Comparison of ENCODE assay signal across 21 cellular contexts in the genomic region with DNA sequence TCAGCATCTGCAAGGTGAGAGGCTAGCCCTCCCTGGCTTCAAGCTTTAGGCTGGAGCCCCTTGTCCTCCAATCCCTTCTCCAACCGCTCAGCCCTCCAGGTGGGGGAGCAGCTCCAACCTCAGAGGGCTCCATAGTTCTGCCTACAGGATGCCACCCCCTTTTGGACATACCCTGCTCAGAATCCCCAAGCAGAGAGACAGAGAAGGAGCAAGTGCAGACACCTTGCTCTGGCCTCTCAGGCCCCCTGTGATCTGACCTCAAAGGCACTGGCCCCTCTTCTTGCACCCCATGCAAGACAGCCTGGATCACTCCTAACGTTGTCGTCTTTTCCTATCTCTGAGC.
"Had no signal": no experiment of that assay in that cellular context is flagged by ENCODE, and none has a peak within 500 bp of the region (broad histone marks: within the 10 kb centered on the region; RNA-seq: fewer than 3 reads in every experiment).

No MANE protein-coding gene starts in this region.

- H3K27me3 Mint-ChIP-seq: stimulated activated memory B cell treated with anti-CD40 and anti-IgM and Interleukin-4, amounts not matched to agents 10 μg/mL and 1 μg/mL and 100 μg/mL, for 72 hours had no signal

- H3K4me1 Mint-ChIP-seq: stimulated activated memory B cell treated with anti-CD40 and anti-IgM and Interleukin-4, amounts not matched to agents 10 μg/mL and 1 μg/mL and 100 μg/mL, for 72 hours had no signal

- H3K9me3 ChIP-seq: sigmoid colon, testis had no signal

- H3K27me3 ChIP-seq: sigmoid colon, testis had no signal

- H3K27ac ChIP-seq: sigmoid colon, testis had no signal

- H3K27ac Mint-ChIP-seq: activated CD4-positive, alpha-beta memory T cell treated with anti-CD3 and anti-CD28 coated beads for 36 hours; activated CD4-positive, alpha-beta T cell treated with anti-CD3 and anti-CD28 coated beads for 36 hours; activated CD8-positive, alpha-beta memory T cell treated with anti-CD3 and anti-CD28 coated beads, Interleukin-2, amount 10 ng/mL, durations not matched to agents 7 days and 5 days; memory B cell; nephron progenitor cell; stimulated activated memory B cell treated with anti-CD40 and anti-IgM and Interleukin-4, amounts not matched to agents 10 μg/mL and 1 μg/mL and 100 μg/mL, for 72 hours had no signal

- H3K36me3 ChIP-seq: sigmoid colon had no signal

- H3K4me2 ChIP-seq: smooth muscle cell had no signal

- ATAC-seq: activated CD4-positive, alpha-beta T cell treated with anti-CD3 and anti-CD28 coated beads for 36 hours; activated CD8-positive, alpha-beta memory T cell treated with anti-CD3 and anti-CD28 coated beads, Interleukin-2, amount 10 ng/mL, durations not matched to agents 7 days and 5 days; left colon; SK-N-SH treated with all-trans-retinoic acid at 6 μM for 48 hours; stimulated activated memory B cell treated with anti-CD40 and anti-IgM and Interleukin-4, amounts not matched to agents 10 μg/mL and 1 μg/mL and 100 μg/mL, for 72 hours had no signal

- H3K4me3 Mint-ChIP-seq: activated CD4-positive, alpha-beta memory T cell treated with anti-CD3 and anti-CD28 coated beads for 36 hours; activated CD4-positive, alpha-beta T cell treated with anti-CD3 and anti-CD28 coated beads for 36 hours; activated CD8-positive, alpha-beta memory T cell treated with anti-CD3 and anti-CD28 coated beads, Interleukin-2, amount 10 ng/mL, durations not matched to agents 7 days and 5 days; memory B cell; nephron progenitor cell; stimulated activated memory B cell treated with anti-CD40 and anti-IgM and Interleukin-4, amounts not matched to agents 10 μg/mL and 1 μg/mL and 100 μg/mL, for 72 hours had no signal

- H3K36me3 Mint-ChIP-seq: activated CD4-positive, alpha-beta memory T cell treated with anti-CD3 and anti-CD28 coated beads for 36 hours; activated CD8-positive, alpha-beta memory T cell treated with anti-CD3 and anti-CD28 coated beads, Interleukin-2, amount 10 ng/mL, durations not matched to agents 7 days and 5 days; memory B cell; stimulated activated memory B cell treated with anti-CD40 and anti-IgM and Interleukin-4, amounts not matched to agents 10 μg/mL and 1 μg/mL and 100 μg/mL, for 72 hours had no signal

- H3K4me3 ChIP-seq: sigmoid colon, smooth muscle cell, testis had no signal

- DNase-seq: activated CD4-positive, alpha-beta memory T cell treated with anti-CD3 and anti-CD28 coated beads for 36 hours; activated CD4-positive, alpha-beta T cell treated with anti-CD3 and anti-CD28 coated beads for 36 hours; activated CD8-positive, alpha-beta memory T cell treated with anti-CD3 and anti-CD28 coated beads, Interleukin-2, amount 10 ng/mL, durations not matched to agents 7 days and 5 days; activated gamma-delta T cell treated with Interleukin-2 at 50 U/mL for 16 hours; activated T-cell treated with anti-CD3 and anti-CD28 coated beads for 4 hours; cortex of kidney; erythroblast; foreskin fibroblast; left colon; nephron progenitor cell; nucleus accumbens; stimulated activated CD4-positive, alpha-beta T cell treated with anti-CD3 and anti-CD28 coated beads, Interleukin-15, amount 100 ng/mL, for 24 hours; testis; trophoblast cell had no signal

- H3K9me3 Mint-ChIP-seq: activated CD4-positive, alpha-beta memory T cell treated with anti-CD3 and anti-CD28 coated beads for 36 hours; memory B cell; nephron progenitor cell; stimulated activated memory B cell treated with anti-CD40 and anti-IgM and Interleukin-4, amounts not matched to agents 10 μg/mL and 1 μg/mL and 100 μg/mL, for 72 hours had no signal

- FAIRE-seq: endometrium, TTC549 had no signal
